Comparison of ENCODE assay signal across 8 cellular contexts in the genomic region with DNA sequence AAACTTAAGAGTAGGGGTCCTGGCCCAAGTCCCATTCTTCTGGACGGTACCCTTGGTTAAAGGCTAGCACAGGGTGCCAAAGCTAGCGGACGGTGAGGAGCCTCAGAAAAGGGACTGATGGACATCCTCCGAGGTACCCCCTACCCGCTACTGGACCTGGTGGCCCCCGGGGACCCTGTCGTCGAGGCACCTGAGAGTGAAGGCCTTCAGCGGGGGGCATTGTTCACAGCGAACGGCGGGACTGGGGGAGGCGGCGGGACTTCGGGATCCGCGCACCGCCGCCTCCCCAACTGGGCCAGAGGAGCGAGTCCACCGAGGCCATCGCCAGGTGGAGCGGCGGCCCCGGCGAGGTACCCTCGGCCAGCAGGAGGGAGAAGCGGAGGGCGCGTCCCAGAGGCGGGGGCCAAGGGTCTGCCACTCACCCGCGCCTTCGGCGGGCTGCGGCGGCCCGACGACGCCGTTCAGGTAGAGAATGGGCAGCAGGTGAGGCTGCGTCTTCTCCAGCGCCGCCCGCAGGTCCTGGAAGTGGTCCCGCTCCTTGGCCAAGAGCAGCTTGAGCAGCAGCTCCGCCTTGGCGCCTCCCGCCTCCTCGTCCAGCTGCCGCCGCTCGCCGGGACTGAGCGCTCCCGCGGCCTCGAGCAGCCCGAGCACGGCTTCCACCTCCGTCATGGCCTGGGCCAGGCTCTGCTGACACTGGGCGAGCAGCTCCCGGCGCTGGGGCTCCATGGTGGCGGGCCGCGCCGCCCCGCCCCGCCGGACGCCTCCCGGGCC. TPM values are rescaled to one million over a fixed set of nuclear protein-coding genes. Genes with fewer than 3 reads are reported as not detected.
DNase-seq lines count a peak whose midpoint lies in the region; ATAC-seq and TF ChIP-seq lines count a peak whose summit lies in the region.

No MANE protein-coding gene starts in this region.

- peak overlapping the region; percentile 74 for H3K4me3 Mint-ChIP-seq in chondrocyte (ENCODE audit: unreplicated experiment)
- H3K4me3 Mint-ChIP-seq in stimulated activated effector memory CD8-positive, alpha-beta T cell treated with anti-CD3 and anti-CD28 coated beads, Interleukin-12 subunit alpha, Interleukin-12 subunit beta, amount 100 ng/mL, for 72 hours: peak overlapping the region; percentile 66

- CTCF ChIA-PET in RWPE1 (lab: Yijun Ruan, JAX): interaction anchor here (0.6 to 2.2 kb wide), 12 partner anchors 9 to 90 kb away, joined by 3 to 7 read pairs (median 3); no protein-coding TSS in a partner anchor

- H3K27ac Mint-ChIP-seq in chondrocyte (ENCODE audit: unreplicated experiment): peak overlapping the region; percentile 23
- H3K27ac Mint-ChIP-seq in stimulated activated effector memory CD8-positive, alpha-beta T cell treated with anti-CD3 and anti-CD28 coated beads, Interleukin-12 subunit alpha, Interleukin-12 subunit beta, amount 100 ng/mL, for 72 hours: peak overlapping the region; percentile 60

- H3K27ac ChIP-seq in RWPE1 (peak overlapping the region; percentile 90), left lung (peak overlapping the region; percentile 48 to 58)

- peaks cover 27% of the 10 kb centered on the region for H3K4me1 Mint-ChIP-seq in chondrocyte (ENCODE audit: low read depth)
- H3K4me1 Mint-ChIP-seq in stimulated activated effector memory CD8-positive, alpha-beta T cell treated with anti-CD3 and anti-CD28 coated beads, Interleukin-12 subunit alpha, Interleukin-12 subunit beta, amount 100 ng/mL, for 72 hours: peaks cover 28% of the 10 kb centered on the region

- POLR2A ChIA-PET in RWPE1 (lab: Yijun Ruan, JAX; ENCODE audit: low non-redundant PET): interaction anchor here (0.7 to 0.9 kb wide), 3 partner anchors 16 to 27 kb away, joined by 4 to 5 read pairs (median 4); no protein-coding TSS in a partner anchor

- TF ChIP-seq CTCF in RWPE1 (conservative IDR thresholded peaks at IDR 0.05; ENCODE audit: low read depth) (no peak), chondrocyte (IDR thresholded peaks at IDR 0.05) (peak; percentile 50), left lung (IDR thresholded peaks at IDR 0.05) (no peak)

- DNase-seq in activated CD4-positive, CD25-positive, alpha-beta regulatory T cell (lab: John Stamatoyannopoulos, UW): no peak
- DNase-seq in RWPE1 (ENCODE audit: low spot score): peak; percentile 48
- no peak for DNase-seq in chondrocyte (ENCODE audit: low spot score)
- DNase-seq in left lung: peak; percentile 54 to 86
- DNase-seq in stimulated activated effector memory CD8-positive, alpha-beta T cell treated with anti-CD3 and anti-CD28 coated beads, Interleukin-12 subunit alpha, Interleukin-12 subunit beta, amount 100 ng/mL, for 72 hours (ENCODE audit: low spot score in 2 of 2): peak; percentile 24 to 61
- DNase-seq in NK-92 treated with Interleukin-12 subunit alpha and Interleukin-12 subunit beta, amount 100 ng/mL, for 24 hours (lab: John Stamatoyannopoulos, UW): no peak

- H3K4me3 ChIP-seq in left lung: peak overlapping the region; percentile 61 to 65

- H3K27me3 ChIP-seq in left lung: peaks cover 0 to 51% of the 10 kb centered on the region in 2 donors

- intact Hi-C loops in left lung (cut with DNase I): no loop called here

- H3K36me3 ChIP-seq in left lung: no peaks in the 10 kb centered on the region

- H3K9me3 ChIP-seq in left lung: no peaks in the 10 kb centered on the region

- H3K9me3 Mint-ChIP-seq in chondrocyte (ENCODE audit: low read depth): peaks cover 2% of the 10 kb centered on the region
- no peaks in the 10 kb centered on the region for H3K9me3 Mint-ChIP-seq in stimulated activated effector memory CD8-positive, alpha-beta T cell treated with anti-CD3 and anti-CD28 coated beads, Interleukin-12 subunit alpha, Interleukin-12 subunit beta, amount 100 ng/mL, for 72 hours

- no peaks in the 10 kb centered on the region for H3K27me3 Mint-ChIP-seq in chondrocyte (ENCODE audit: low read depth)

- peaks cover 11 to 22% of the 10 kb centered on the region in 2 donors for H3K4me1 ChIP-seq in left lung

- H3K36me3 Mint-ChIP-seq in chondrocyte (ENCODE audit: low read depth): no peaks in the 10 kb centered on the region
- H3K36me3 Mint-ChIP-seq in stimulated activated effector memory CD8-positive, alpha-beta T cell treated with anti-CD3 and anti-CD28 coated beads, Interleukin-12 subunit alpha, Interleukin-12 subunit beta, amount 100 ng/mL, for 72 hours: peaks cover 5% of the 10 kb centered on the region

- peak; percentile 50 to 57 for ATAC-seq in activated CD4-positive, CD25-positive, alpha-beta regulatory T cell treated with anti-CD3 and anti-CD28 coated beads, Interleukin-2, amount 50 U/mL, for 24 hours
- ATAC-seq in HG02642 (IDR thresholded peaks at IDR 0.05; ENCODE audit: poor library complexity, unreplicated experiment) (peak; percentile 66), left lung (peak; percentile 76)
- peak; percentile 83 for ATAC-seq in stimulated activated effector memory CD8-positive, alpha-beta T cell treated with anti-CD3 and anti-CD28 coated beads, Interleukin-12 subunit alpha, Interleukin-12 subunit beta, amount 100 ng/mL, for 72 hours

RNA-seq across cellular contexts. Expression of a gene that starts 0.6 kb away (rescaled TPM):
- total RNA-seq in chondrocyte (60.5 to 71.1 TPM (median 62.1 TPM) in 3 replicates), left lung (10 to 100 TPM; 17.0 to 28.4 TPM)

Comparison
In these comparisons a context has a peak if more than half of its experiments do, and no peak if none do; other contexts are left out.
1. DNase-seq: peak in RWPE1 (single experiment), left lung (2 of 2) and stimulated activated effector memory CD8-positive, alpha-beta T cell treated with anti-CD3 and anti-CD28 coated beads, Interleukin-12 subunit alpha, Interleukin-12 subunit beta, amount 100 ng/mL, for 72 hours (2 of 2); none in activated CD4-positive, CD25-positive, alpha-beta regulatory T cell (0 of 4), chondrocyte (single experiment) and NK-92 treated with Interleukin-12 subunit alpha and Interleukin-12 subunit beta, amount 100 ng/mL, for 24 hours (single experiment).
2. Peak in every context shown above with its lines, with median percentiles within 50 percentile points of each other: ATAC-seq.